ENCODE assay signal across 10 cellular contexts in the genomic region with DNA sequence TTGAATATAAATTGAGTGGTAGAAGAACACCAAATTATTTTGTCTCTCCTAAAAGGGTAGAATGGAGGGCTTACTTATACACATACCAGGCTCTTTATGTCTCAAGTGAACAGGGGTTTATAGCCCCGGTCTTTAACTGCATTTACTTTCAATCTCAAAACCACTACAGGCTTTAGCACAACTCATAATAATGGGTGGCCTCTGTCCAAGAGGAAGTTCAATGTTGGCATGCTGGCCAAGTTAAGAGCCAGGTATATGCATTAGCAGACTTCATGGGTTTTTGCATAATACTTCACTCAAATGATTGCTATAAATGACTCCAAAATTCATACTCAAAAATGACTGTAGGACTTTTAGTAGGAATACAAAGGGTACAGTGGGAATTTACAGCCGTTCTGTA.
A peak's percentile ranks its signal among the peaks of the same experiment; 100 is the strongest.
DNase-seq lines count a peak whose midpoint lies in the region; ATAC-seq, FAIRE-seq and TF ChIP-seq lines count a peak whose summit lies in the region.
"Had no signal": no experiment of that assay in that cellular context is flagged by ENCODE, and none has a peak within 500 bp of the region (broad histone marks: within the 10 kb centered on the region; RNA-seq: fewer than 3 reads in every experiment).

No MANE protein-coding gene starts in this region.

- peak; percentile 62 for DNase-seq in PC-3
- DNase-seq in pancreas: peak in 3 of 6 donors; percentile 8 to 38 (median 26)
- no peak for DNase-seq in stimulated activated CD4-positive, alpha-beta T cell treated with anti-CD3 and anti-CD28 coated beads, Interleukin-4, amount 100 ng/mL, for 24 hours
- DNase-seq in C1 segment of cervical spinal cord (lab: John Stamatoyannopoulos, UW): no peak
- DNase-seq in stimulated activated CD4-positive, alpha-beta T cell treated with anti-CD3 and anti-CD28 coated beads, Interleukin-15, amount 100 ng/mL, for 24 hours: no peak
- DNase-seq: NCI-H146 had no signal

- no peaks in the 10 kb centered on the region for H3K79me2 ChIP-seq in PC-3 (ENCODE audit: low read length)

- BruUV-seq in PC-3 (replicated peaks; lab: Mats Ljungman, UMichigan): no TSS peak

- intact Hi-C loops in PC-3 (cut with micrococcal nuclease): no loop called here
- intact Hi-C loops in pancreas (cut with DNase I): no loop called here

- CTCF ChIA-PET in PC-3 (lab: Charles Lee): no interaction called here

- peak overlapping the region; percentile 57 for H3K4me2 ChIP-seq in PC-3 (ENCODE audit: low read length)

- WGBS in pancreas, 2 donors: 33 to 34% methylated on average over 2 of the region's 2 CpGs

- POLR2A ChIA-PET in PC-3 (lab: Charles Lee; ENCODE audit: unreplicated experiment): no interaction called here

- H3K4me3 ChIP-seq in PC-3 (ENCODE audit: low read length): peak overlapping the region; percentile 36; the same call in 1 of the 2 replicates
- H3K4me3 ChIP-seq in pancreas: no peak overlapping the region

- FAIRE-seq in pancreas (lab: Jason Lieb, UNC): no peak
- FAIRE-seq: HTR-8/SVneo had no signal

- ATAC-seq in GM19023 (IDR thresholded peaks at IDR 0.05; ENCODE audit: unreplicated experiment) (peak; percentile 31), HG02981 (IDR thresholded peaks at IDR 0.05; ENCODE audit: unreplicated experiment) (peak; percentile 37), PC-3 (peak; percentile 65), pancreas (peak; percentile 63 to 92 (median 81)), GM18870 (IDR thresholded peaks at IDR 0.05; ENCODE audit: unreplicated experiment) (no peak)

- H3K36me3 ChIP-seq in PC-3 (ENCODE audit: low read depth, low read length): no peaks in the 10 kb centered on the region
- H3K36me3 ChIP-seq in pancreas: no peaks in the 10 kb centered on the region

- H3K27me3 ChIP-seq in PC-3 (ENCODE audit: low read length) (no peaks in the 10 kb centered on the region), pancreas (no peaks in the 10 kb centered on the region)

- no peaks in the 10 kb centered on the region for H3F3A ChIP-seq in PC-3 (ENCODE audit: low read length, unreplicated experiment)

- no peaks in the 10 kb centered on the region for H4K20me1 ChIP-seq in PC-3 (ENCODE audit: low read length)

- H3K4me1 ChIP-seq in PC-3 (ENCODE audit: insufficient read depth, low read length) (peaks cover 33% of the 10 kb centered on the region), pancreas (no peaks in the 10 kb centered on the region)

- no peaks in the 10 kb centered on the region for H3K9me2 ChIP-seq in PC-3 (replicated peaks; ENCODE audit: low read length)

- H3K27ac ChIP-seq in PC-3 (ENCODE audit: low read length) (peak overlapping the region; percentile 84), pancreas (no peak overlapping the region)

- H2AFZ ChIP-seq in PC-3 (ENCODE audit: low read length): peak overlapping the region; percentile 2; the same call in 1 of the 2 replicates

- peak overlapping the region; percentile 36 for H3K9ac ChIP-seq in PC-3 (ENCODE audit: low read length)

- H3K9me3 ChIP-seq in PC-3 (ENCODE audit: low read length): no peaks in the 10 kb centered on the region
- no peaks in the 10 kb centered on the region for H3K9me3 ChIP-seq in pancreas

- TF ChIP-seq CTCF in PC-3 (conservative IDR thresholded peaks at IDR 0.05; ENCODE audit: low read depth, low read length) (no peak), pancreas (IDR thresholded peaks at IDR 0.05) (no peak)
